23 cellular contexts compared by ENCODE assay signal in the genomic region with DNA sequence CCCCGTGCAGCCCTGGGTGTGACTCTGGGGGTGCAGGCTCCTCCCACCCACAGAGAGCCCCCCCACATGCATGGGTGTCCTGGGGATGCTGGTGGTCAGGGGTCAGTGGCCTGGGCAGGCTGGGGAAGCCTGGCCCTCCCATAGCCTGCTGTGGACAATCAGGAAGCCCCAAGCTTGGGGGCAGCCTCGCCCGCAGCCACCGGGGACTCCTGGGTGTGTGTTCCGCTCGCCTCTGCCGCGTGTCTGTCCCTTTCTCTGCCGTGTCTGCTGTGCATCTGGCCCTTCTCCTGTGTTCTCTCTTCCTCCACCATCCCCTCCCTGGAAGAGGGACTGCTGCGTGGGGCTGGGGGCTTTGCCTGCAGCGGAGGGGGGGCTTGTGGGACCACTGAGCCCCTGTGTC. TPM values are rescaled to one million over a fixed set of nuclear protein-coding genes. Genes with fewer than 3 reads are reported as not detected.
DNase-seq lines count a peak whose midpoint lies in the region; ATAC-seq and TF ChIP-seq lines count a peak whose summit lies in the region.
"Had no signal": no experiment of that assay in that cellular context is flagged by ENCODE, and none has a peak within 500 bp of the region (broad histone marks: within the 10 kb centered on the region; RNA-seq: fewer than 3 reads in every experiment).

No MANE protein-coding gene starts in this region.

- H3K4me3 ChIP-seq in effector memory CD4-positive, alpha-beta T cell (ENCODE audit: insufficient read depth, low read depth, low read length, poor library complexity, severe bottlenecking): no peak overlapping the region
- H3K4me3 ChIP-seq: Peyer's patch had no signal

- H3K4me1 ChIP-seq in effector memory CD4-positive, alpha-beta T cell (ENCODE audit: control insufficient read depth, insufficient read depth, low read length, poor library complexity, severe bottlenecking): peaks cover 17% of the 10 kb centered on the region

- H3K36me3 ChIP-seq in effector memory CD4-positive, alpha-beta T cell (ENCODE audit: control insufficient read depth, insufficient read depth, low read length): no peaks in the 10 kb centered on the region

- no peak for DNase-seq in activated naive CD4-positive, alpha-beta T cell treated with Interleukin-2 at 50 U/mL for 16 hours
- peak; percentile 21 to 30 for DNase-seq in erythroblast (lab: John Stamatoyannopoulos, UW)
- DNase-seq in stimulated activated naive B cell treated with anti-CD40 and anti-IgM and Interleukin-4, amounts not matched to agents 10 μg/mL and 1 μg/mL and 100 μg/mL, for 72 hours: no peak
- no peak for DNase-seq in SHP77 (lab: John Stamatoyannopoulos, UW)
- no peak for DNase-seq in omental fat pad (ENCODE audit: low spot score)
- no peak for DNase-seq in effector memory CD4-positive, alpha-beta T cell
- DNase-seq: 8988T, COR-L47, DMS 273 treated with DMSO at 0.1 percent for 48 hours, GDM1, H9, MM.1S, NCI-H1092 treated with DMSO at 0.1 percent for 48 hours, NCI-H2081, NCI-H2171 treated with DMSO at 0.1 percent for 48 hours, NCI-H446, Peyer's patch had no signal

- no peaks in the 10 kb centered on the region for H3K27me3 Mint-ChIP-seq in activated naive CD4-positive, alpha-beta T cell treated with anti-CD3 and anti-CD28 coated beads, Interleukin-2, amount 50 U/mL, for 24 hours
- H3K27me3 Mint-ChIP-seq in activated T-helper 17 cell treated with anti-CD3 and anti-CD28 coated beads, Interleukin-2, amount 50 U/mL, for 72 hours: peaks cover 9% of the 10 kb centered on the region
- H3K27me3 Mint-ChIP-seq in stimulated activated naive B cell treated with anti-CD40 and anti-IgM and Interleukin-4, amounts not matched to agents 10 μg/mL and 1 μg/mL and 100 μg/mL, for 72 hours: peaks cover 7 to 15% of the 10 kb centered on the region in 2 donors

- no peaks in the 10 kb centered on the region for H3K9me3 Mint-ChIP-seq in activated naive CD4-positive, alpha-beta T cell treated with anti-CD3 and anti-CD28 coated beads, Interleukin-2, amount 50 U/mL, for 24 hours
- no peaks in the 10 kb centered on the region for H3K9me3 Mint-ChIP-seq in activated T-helper 17 cell treated with anti-CD3 and anti-CD28 coated beads, Interleukin-2, amount 50 U/mL, for 72 hours
- H3K9me3 Mint-ChIP-seq in stimulated activated naive B cell treated with anti-CD40 and anti-IgM and Interleukin-4, amounts not matched to agents 10 μg/mL and 1 μg/mL and 100 μg/mL, for 72 hours: no peaks in the 10 kb centered on the region
- H3K9me3 Mint-ChIP-seq: H9 had no signal

- no peak overlapping the region for H3K27ac ChIP-seq in effector memory CD4-positive, alpha-beta T cell (ENCODE audit: insufficient read depth, low read length, poor library complexity, severe bottlenecking)
- H3K27ac ChIP-seq: HL-60, Peyer's patch had no signal

- no peak overlapping the region for H3K4me3 Mint-ChIP-seq in activated naive CD4-positive, alpha-beta T cell treated with anti-CD3 and anti-CD28 coated beads, Interleukin-2, amount 50 U/mL, for 24 hours
- H3K4me3 Mint-ChIP-seq in activated T-helper 17 cell treated with anti-CD3 and anti-CD28 coated beads, Interleukin-2, amount 50 U/mL, for 72 hours: peak overlapping the region; percentile 30
- no peak overlapping the region for H3K4me3 Mint-ChIP-seq in stimulated activated naive B cell treated with anti-CD40 and anti-IgM and Interleukin-4, amounts not matched to agents 10 μg/mL and 1 μg/mL and 100 μg/mL, for 72 hours

- TF ChIP-seq CTCF in omental fat pad (IDR thresholded peaks at IDR 0.05): no peak

- TF ChIP-seq POLR2A in erythroblast (IDR thresholded peaks at IDR 0.05; ENCODE audit: low read length): no peak

- peak overlapping the region; percentile 14 for H3K27ac Mint-ChIP-seq in activated naive CD4-positive, alpha-beta T cell treated with anti-CD3 and anti-CD28 coated beads, Interleukin-2, amount 50 U/mL, for 24 hours
- H3K27ac Mint-ChIP-seq in activated T-helper 17 cell treated with anti-CD3 and anti-CD28 coated beads, Interleukin-2, amount 50 U/mL, for 72 hours: no peak overlapping the region
- H3K27ac Mint-ChIP-seq in stimulated activated naive B cell treated with anti-CD40 and anti-IgM and Interleukin-4, amounts not matched to agents 10 μg/mL and 1 μg/mL and 100 μg/mL, for 72 hours: peak overlapping the region; percentile 84
- H3K27ac Mint-ChIP-seq: H9 had no signal

- H3K4me1 Mint-ChIP-seq in activated naive CD4-positive, alpha-beta T cell treated with anti-CD3 and anti-CD28 coated beads, Interleukin-2, amount 50 U/mL, for 24 hours: peaks cover 17% of the 10 kb centered on the region
- peaks cover 12% of the 10 kb centered on the region for H3K4me1 Mint-ChIP-seq in activated T-helper 17 cell treated with anti-CD3 and anti-CD28 coated beads, Interleukin-2, amount 50 U/mL, for 72 hours
- H3K4me1 Mint-ChIP-seq in stimulated activated naive B cell treated with anti-CD40 and anti-IgM and Interleukin-4, amounts not matched to agents 10 μg/mL and 1 μg/mL and 100 μg/mL, for 72 hours: peaks cover 25 to 27% of the 10 kb centered on the region in 2 donors

- no peaks in the 10 kb centered on the region for H3K9me3 ChIP-seq in effector memory CD4-positive, alpha-beta T cell (ENCODE audit: control insufficient read depth, low read length)
- H3K9me3 ChIP-seq: Peyer's patch had no signal

- no peaks in the 10 kb centered on the region for H3K36me3 Mint-ChIP-seq in activated naive CD4-positive, alpha-beta T cell treated with anti-CD3 and anti-CD28 coated beads, Interleukin-2, amount 50 U/mL, for 24 hours
- H3K36me3 Mint-ChIP-seq in activated T-helper 17 cell treated with anti-CD3 and anti-CD28 coated beads, Interleukin-2, amount 50 U/mL, for 72 hours (ENCODE audit: low read depth): no peaks in the 10 kb centered on the region
- H3K36me3 Mint-ChIP-seq in stimulated activated naive B cell treated with anti-CD40 and anti-IgM and Interleukin-4, amounts not matched to agents 10 μg/mL and 1 μg/mL and 100 μg/mL, for 72 hours: peaks cover 40 to 47% of the 10 kb centered on the region in 2 donors

- peaks cover 3% of the 10 kb centered on the region for H3K27me3 ChIP-seq in effector memory CD4-positive, alpha-beta T cell (replicated peaks; ENCODE audit: control insufficient read depth, insufficient read depth, low read length, poor library complexity, severe bottlenecking)
- H3K27me3 ChIP-seq: Peyer's patch had no signal

- no peak for ATAC-seq in activated T-helper 17 cell treated with anti-CD3 and anti-CD28 coated beads, Interleukin-2, amount 50 U/mL, for 72 hours (replicated peaks)
- ATAC-seq in stimulated activated naive B cell treated with anti-CD40 and anti-IgM and Interleukin-4, amounts not matched to agents 10 μg/mL and 1 μg/mL and 100 μg/mL, for 72 hours (replicated peaks): no peak
- no peak for ATAC-seq in omental fat pad (ENCODE audit: low FRiP score)
- ATAC-seq: Right ventricle myocardium inferior had no signal

RNA-seq across cellular contexts. Expression of a gene that starts 22.9 kb away (rescaled TPM):
- total RNA-seq in activated T-helper 17 cell treated with anti-CD3 and anti-CD28 coated beads, Interleukin-2, amount 50 U/mL, for 72 hours: 10 to 100 TPM; 12.1 to 87.6 TPM
- total RNA-seq in omental fat pad: 10 to 100 TPM; 17.2 to 42.3 (median 22.6) TPM

RNA-seq across cellular contexts. Expression of a gene that starts 29.5 kb away (rescaled TPM):
- total RNA-seq in activated T-helper 17 cell treated with anti-CD3 and anti-CD28 coated beads, Interleukin-2, amount 50 U/mL, for 72 hours: 10 to 100 TPM; 13.5 to 36.5 TPM
- total RNA-seq in omental fat pad: 10 to 100 TPM; 27.7 to 84.3 (median 32.6) TPM

RNA-seq across cellular contexts. Expression of a gene that starts 31.3 kb away (rescaled TPM):
- total RNA-seq in activated T-helper 17 cell treated with anti-CD3 and anti-CD28 coated beads, Interleukin-2, amount 50 U/mL, for 72 hours: not detected
- not detected for total RNA-seq in omental fat pad
- total RNA-seq: H9, HT1080, LHCN-M2, Right ventricle myocardium inferior had no signal

RNA-seq across cellular contexts. Expression of a gene that starts 42.9 kb away (rescaled TPM):
- total RNA-seq in activated T-helper 17 cell treated with anti-CD3 and anti-CD28 coated beads, Interleukin-2, amount 50 U/mL, for 72 hours: 1 to 10 TPM in 1 of 2 donors, not detected in 1; 2.5 TPM
- total RNA-seq in omental fat pad: 10 to 100 TPM; 17.8 to 30.0 (median 22.6) TPM

Comparison
In these comparisons a context has a peak if more than half of its experiments do, and no peak if none do; other contexts are left out.
1. DNase-seq: peak in erythroblast (2 of 2); none in activated naive CD4-positive, alpha-beta T cell treated with Interleukin-2 at 50 U/mL for 16 hours (single experiment), stimulated activated naive B cell treated with anti-CD40 and anti-IgM and Interleukin-4, amounts not matched to agents 10 μg/mL and 1 μg/mL and 100 μg/mL, for 72 hours (single experiment), SHP77 (0 of 2), omental fat pad (single experiment) and effector memory CD4-positive, alpha-beta T cell (0 of 3).